In the genomic region with DNA sequence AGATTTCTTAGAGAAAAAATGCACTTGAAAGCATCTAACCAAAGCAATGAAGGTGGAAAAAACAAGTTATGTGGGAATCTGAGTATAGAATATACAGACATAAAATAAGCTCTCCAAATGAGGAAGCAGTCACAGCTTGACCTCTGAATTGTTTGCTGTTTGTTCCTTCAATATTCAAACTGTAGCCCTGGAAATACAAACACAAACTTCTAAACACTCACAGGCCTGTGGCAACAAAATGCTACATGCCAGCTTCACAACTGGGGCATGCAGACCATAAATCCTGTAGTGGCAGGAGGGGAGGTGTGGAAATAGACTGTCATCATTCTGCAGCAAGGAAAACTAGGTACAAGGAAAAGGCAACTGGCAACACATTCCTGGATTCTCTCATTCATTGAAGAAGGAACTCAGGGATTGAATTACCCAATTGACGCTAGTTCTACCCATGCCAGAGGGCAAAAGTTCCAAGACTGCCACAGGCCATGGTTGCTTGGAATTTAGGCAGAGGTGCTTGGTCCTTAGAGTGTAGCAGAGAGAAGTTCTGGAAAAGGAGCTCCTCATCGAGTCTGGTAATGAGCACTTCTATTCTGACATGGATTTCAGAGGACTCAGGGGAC, we compare ENCODE assay signal across 11 cellular contexts.
DNase-seq lines count a peak whose midpoint lies in the region; ATAC-seq, FAIRE-seq and TF ChIP-seq lines count a peak whose summit lies in the region.
"Had no signal": no experiment of that assay in that cellular context is flagged by ENCODE, and none has a peak within 500 bp of the region (broad histone marks: within the 10 kb centered on the region; RNA-seq: fewer than 3 reads in every experiment).

No MANE protein-coding gene starts in this region.

- no peak overlapping the region for H3K4me3 Mint-ChIP-seq in activated T-cell treated with anti-CD3 and anti-CD28 coated beads, Interleukin-2, amount 50 U/mL, for 24 hours

- peak; percentile 72 to 78 for ATAC-seq in A549
- no peak for ATAC-seq in GM18511 (IDR thresholded peaks at IDR 0.05; ENCODE audit: unreplicated experiment)
- ATAC-seq in HG03175 (IDR thresholded peaks at IDR 0.05; ENCODE audit: unreplicated experiment), result no peak
- ATAC-seq in GM21529 (IDR thresholded peaks at IDR 0.05; ENCODE audit: unreplicated experiment), result no peak

- no peaks in the 10 kb centered on the region for H3K27me3 ChIP-seq in mucosa of rectum (ENCODE audit: control insufficient read depth in 2 of 2, insufficient read depth in 2 of 2, low read length in 2 of 2)

- POLR2A ChIA-PET in A549 (lab: Yijun Ruan, JAX), result interaction anchor here (1.0 to 2.0 kb wide), 5 partner anchors 12 to 355 kb away, joined by 3 to 5 read pairs (median 4); no protein-coding TSS in a partner anchor

- H3K4me1 Mint-ChIP-seq in activated T-cell treated with anti-CD3 and anti-CD28 coated beads, Interleukin-2, amount 50 U/mL, for 24 hours (ENCODE audit: low read depth), result no peaks in the 10 kb centered on the region

- CTCF ChIA-PET in A549 (lab: Yijun Ruan, JAX), result interaction anchor here (0.9 to 1.4 kb wide), 6 partner anchors 13 to 163 kb away, joined by 3 to 4 read pairs (median 3); no protein-coding TSS in a partner anchor

- H3K4me1 ChIP-seq in A549, result peaks cover 96% of the 10 kb centered on the region
- peaks cover 17 to 42% of the 10 kb centered on the region in 2 donors for H3K4me1 ChIP-seq in mucosa of rectum (ENCODE audit: control insufficient read depth in 2 of 2, insufficient read depth in 2 of 2, low read length in 2 of 2)

- H3K9me3 Mint-ChIP-seq in activated T-cell treated with anti-CD3 and anti-CD28 coated beads, Interleukin-2, amount 50 U/mL, for 24 hours, result no peaks in the 10 kb centered on the region

- peak; percentile 97 for FAIRE-seq in A549 (lab: Jason Lieb, UNC)
- FAIRE-seq: astrocyte had no signal

- no peak overlapping the region for H3K4me3 ChIP-seq in A549
- no peak overlapping the region for H3K4me3 ChIP-seq in mucosa of rectum (ENCODE audit: low read length in 2 of 2)

- H3K9me3 ChIP-seq in A549 (no peaks in the 10 kb centered on the region), mucosa of rectum (ENCODE audit: control insufficient read depth in 2 of 2, low read length in 2 of 2) (no peaks in the 10 kb centered on the region)

- TF ChIP-seq POLR2A in A549 (IDR thresholded peaks at IDR 0.05; ENCODE audit: low read length), result no peak

- H3K4me2 ChIP-seq in A549, result peak overlapping the region; percentile 56

- WGBS in A549 (ENCODE audit: missing lambda C conversion rate), result 6% methylated on average over 2 of the region's 2 CpGs

- no peaks in the 10 kb centered on the region for H3K36me3 Mint-ChIP-seq in activated T-cell treated with anti-CD3 and anti-CD28 coated beads, Interleukin-2, amount 50 U/mL, for 24 hours (ENCODE audit: low read depth)

- H3K27me3 Mint-ChIP-seq in activated T-cell treated with anti-CD3 and anti-CD28 coated beads, Interleukin-2, amount 50 U/mL, for 24 hours, result no peaks in the 10 kb centered on the region

- no peak overlapping the region for H3K9ac ChIP-seq in mucosa of rectum (ENCODE audit: low read depth in 1 of 2, low read length in 2 of 2)

- no peak for TF ChIP-seq CTCF in A549 (IDR thresholded peaks at IDR 0.05)

- peak; percentile 61 to 76; a peak in 3 of 5 replicates for TF ChIP-seq EP300 in A549 (IDR thresholded peaks at IDR 0.05)
- TF ChIP-seq EP300 in Ishikawa (IDR thresholded peaks at IDR 0.05; ENCODE audit: borderline replicate concordance), result peak; percentile 53; the same call in 1 of the 2 replicates

- H3K36me3 ChIP-seq in mucosa of rectum (ENCODE audit: control insufficient read depth in 2 of 2, insufficient read depth in 2 of 2, low read length in 2 of 2), result no peaks in the 10 kb centered on the region

- H3K27ac Mint-ChIP-seq in activated T-cell treated with anti-CD3 and anti-CD28 coated beads, Interleukin-2, amount 50 U/mL, for 24 hours, result no peak overlapping the region

- H3K27ac ChIP-seq in A549 (peak overlapping the region; percentile 93 to 97), mucosa of rectum (ENCODE audit: low read depth in 2 of 2, low read length in 2 of 2) (peak overlapping the region; percentile 33 to 48)

- peak; percentile 21 to 97 for DNase-seq in A549 (ENCODE audit: low read depth in 1 of 2, low spot score in 1 of 2)
- peak; percentile 43 to 85 for DNase-seq in dermis microvascular lymphatic vessel endothelial cell (ENCODE audit: low read depth in 2 of 2)
- no peak for DNase-seq in activated T-cell treated with anti-CD3 and anti-CD28 coated beads, Interleukin-2, amount 50 U/mL, for 24 hours
- DNase-seq: activated CD8-positive, alpha-beta memory T cell treated with anti-CD3 and anti-CD28 coated beads for 24 hours; NCI-H1048 had no signal

- TF ChIP-seq RAD21 in A549 (conservative IDR thresholded peaks at IDR 0.05 in 1 of 2, IDR thresholded peaks at IDR 0.05 in 1 of 2) (no peak; a peak in 1 of 5 replicates), Ishikawa (IDR thresholded peaks at IDR 0.05; ENCODE audit: low read depth) (no peak; the same call in 1 of the 2 replicates)

TF ChIP-seq in A549, 52 proteins besides CTCF, POLR2A, EP300 and RAD21 (continues in another document):
- TF ChIP-seq PHF8 (IDR thresholded peaks at IDR 0.05; ENCODE audit: borderline replicate concordance, low read depth), result no peak
- peak; percentile 7; the same call in 1 of the 2 replicates for TF ChIP-seq HOXB13 (CRISPR knock-in tag; IDR thresholded peaks at IDR 0.05; ENCODE audit: low read depth)
- no peak for TF ChIP-seq ESRRA (IDR thresholded peaks at IDR 0.05; ENCODE audit: borderline replicate concordance, low read length)
- TF ChIP-seq GATA3 (IDR thresholded peaks at IDR 0.05; ENCODE audit: borderline replicate concordance), result peak; percentile 91
- peak; percentile 68; the same call in 1 of the 2 replicates for TF ChIP-seq POLR2AphosphoS2 (conservative IDR thresholded peaks at IDR 0.05; ENCODE audit: low read length)
- TF ChIP-seq HOXB5 (CRISPR knock-in tag; IDR thresholded peaks at IDR 0.05), result peak; percentile 89
- TF ChIP-seq MAFK (IDR thresholded peaks at IDR 0.05; ENCODE audit: partially characterized antibody), result peak; percentile 35
- TF ChIP-seq KDM5A (IDR thresholded peaks at IDR 0.05), result no peak
- no peak for TF ChIP-seq SREBF2 (IDR thresholded peaks at IDR 0.05)
- peak; percentile 16; the same call in 1 of the 2 replicates for TF ChIP-seq TP53 (CRISPR knock-in tag; IDR thresholded peaks at IDR 0.05)
- TF ChIP-seq ZNF302 (CRISPR knock-in tag; IDR thresholded peaks at IDR 0.05), result no peak
- TF ChIP-seq JUN (IDR thresholded peaks at IDR 0.05), result peak; percentile 89 to 94
- TF ChIP-seq PBX3 (IDR thresholded peaks at IDR 0.05), result peak; percentile 86

TF ChIP-seq in Ishikawa, 13 proteins besides CTCF, POLR2A, EP300 and RAD21:
- TF ChIP-seq, protein P1, sequence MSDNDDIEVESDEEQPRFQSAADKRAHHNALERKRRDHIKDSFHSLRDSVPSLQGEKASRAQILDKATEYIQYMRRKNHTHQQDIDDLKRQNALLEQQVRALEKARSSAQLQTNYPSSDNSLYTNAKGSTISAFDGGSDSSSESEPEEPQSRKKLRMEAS (IDR thresholded peaks at IDR 0.05), result peak; percentile 19; the same call in 1 of the 2 replicates
- TF ChIP-seq, protein P2, sequence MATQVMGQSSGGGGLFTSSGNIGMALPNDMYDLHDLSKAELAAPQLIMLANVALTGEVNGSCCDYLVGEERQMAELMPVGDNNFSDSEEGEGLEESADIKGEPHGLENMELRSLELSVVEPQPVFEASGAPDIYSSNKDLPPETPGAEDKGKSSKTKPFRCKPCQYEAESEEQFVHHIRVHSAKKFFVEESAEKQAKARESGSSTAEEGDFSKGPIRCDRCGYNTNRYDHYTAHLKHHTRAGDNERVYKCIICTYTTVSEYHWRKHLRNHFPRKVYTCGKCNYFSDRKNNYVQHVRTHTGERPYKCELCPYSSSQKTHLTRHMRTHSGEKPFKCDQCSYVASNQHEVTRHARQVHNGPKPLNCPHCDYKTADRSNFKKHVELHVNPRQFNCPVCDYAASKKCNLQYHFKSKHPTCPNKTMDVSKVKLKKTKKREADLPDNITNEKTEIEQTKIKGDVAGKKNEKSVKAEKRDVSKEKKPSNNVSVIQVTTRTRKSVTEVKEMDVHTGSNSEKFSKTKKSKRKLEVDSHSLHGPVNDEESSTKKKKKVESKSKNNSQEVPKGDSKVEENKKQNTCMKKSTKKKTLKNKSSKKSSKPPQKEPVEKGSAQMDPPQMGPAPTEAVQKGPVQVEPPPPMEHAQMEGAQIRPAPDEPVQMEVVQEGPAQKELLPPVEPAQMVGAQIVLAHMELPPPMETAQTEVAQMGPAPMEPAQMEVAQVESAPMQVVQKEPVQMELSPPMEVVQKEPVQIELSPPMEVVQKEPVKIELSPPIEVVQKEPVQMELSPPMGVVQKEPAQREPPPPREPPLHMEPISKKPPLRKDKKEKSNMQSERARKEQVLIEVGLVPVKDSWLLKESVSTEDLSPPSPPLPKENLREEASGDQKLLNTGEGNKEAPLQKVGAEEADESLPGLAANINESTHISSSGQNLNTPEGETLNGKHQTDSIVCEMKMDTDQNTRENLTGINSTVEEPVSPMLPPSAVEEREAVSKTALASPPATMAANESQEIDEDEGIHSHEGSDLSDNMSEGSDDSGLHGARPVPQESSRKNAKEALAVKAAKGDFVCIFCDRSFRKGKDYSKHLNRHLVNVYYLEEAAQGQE (IDR thresholded peaks at IDR 0.05; ENCODE audit: low read depth), result no peak
- TF ChIP-seq YY1 (IDR thresholded peaks at IDR 0.05; ENCODE audit: low read depth), result no peak
- no peak for TF ChIP-seq TCF12 (IDR thresholded peaks at IDR 0.05; ENCODE audit: low read depth)
- no peak for TF ChIP-seq CREB1 (IDR thresholded peaks at IDR 0.05; ENCODE audit: low read depth)
- TF ChIP-seq TEAD4 (IDR thresholded peaks at IDR 0.05), result peak; percentile 21; the same call in 1 of the 2 replicates
- TF ChIP-seq EGR1 (IDR thresholded peaks at IDR 0.05), result no peak
- TF ChIP-seq, protein P3, sequence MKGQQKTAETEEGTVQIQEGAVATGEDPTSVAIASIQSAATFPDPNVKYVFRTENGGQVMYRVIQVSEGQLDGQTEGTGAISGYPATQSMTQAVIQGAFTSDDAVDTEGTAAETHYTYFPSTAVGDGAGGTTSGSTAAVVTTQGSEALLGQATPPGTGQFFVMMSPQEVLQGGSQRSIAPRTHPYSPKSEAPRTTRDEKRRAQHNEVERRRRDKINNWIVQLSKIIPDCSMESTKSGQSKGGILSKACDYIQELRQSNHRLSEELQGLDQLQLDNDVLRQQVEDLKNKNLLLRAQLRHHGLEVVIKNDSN (IDR thresholded peaks at IDR 0.05), result no peak
- peak; percentile 3; the same call in 1 of the 2 replicates for TF ChIP-seq NFIC (IDR thresholded peaks at IDR 0.05)
- no peak for TF ChIP-seq ZBTB7A (IDR thresholded peaks at IDR 0.05; ENCODE audit: low read depth)

Comparison
In these comparisons a context has a peak if more than half of its experiments do, and no peak if none do; other contexts are left out.
1. ATAC-seq: peak in A549 (2 of 2); none in GM18511 (single experiment), HG03175 (single experiment) and GM21529 (single experiment).